Comparison of ENCODE assay signal across 19 cellular contexts in genomic region chr17:49067163-49067562, GRCh38.
"Had no signal": no experiment of that assay in that cellular context is flagged by ENCODE, and none has a peak within 500 bp of the region (broad histone marks: within the 10 kb centered on the region; RNA-seq: fewer than 3 reads in every experiment).

No MANE protein-coding gene starts in this region.

- DNase-seq: activated CD4-positive, alpha-beta T cell treated with anti-CD3 and anti-CD28 coated beads for 1 hour; activated CD4-positive, alpha-beta T cell treated with anti-CD3 and anti-CD28 coated beads, Interleukin-2, amount 50 U/mL, for 4 hours; effector CD8-positive, alpha-beta T cell; heart left ventricle; immature natural killer cell; naive thymus-derived CD8-positive, alpha-beta T cell; stimulated activated naive B cell treated with anti-CD40 and anti-IgM and Interleukin-4, amounts not matched to agents 10 μg/mL and 1 μg/mL and 100 μg/mL, for 72 hours; T-helper 2 cell; upper lobe of right lung had no signal

- H3K36me3 ChIP-seq: cardiac muscle cell, esophagus muscularis mucosa, gastroesophageal sphincter, heart left ventricle, neutrophil, thoracic aorta, upper lobe of right lung had no signal

- FAIRE-seq: endothelial cell of umbilical vein had no signal

- H3K9me3 Mint-ChIP-seq: activated T-helper 1 cell treated with anti-CD3 and anti-CD28 coated beads, Interleukin-12 subunit alpha, Interleukin-12 subunit beta, Interleukin-2, Interleukin-4 antibody, amounts not matched to agents 30 ng/mL and 10 ng/mL and 1 ng/mL, durations not matched to agents 14 hours and 24 hours and 36 hours; dendritic cell treated with granulocyte-macrophage colony-stimulating factor and Interleukin-4, amounts not matched to agents 40 ng/mL and 50 ng/mL, for 4 days; immature natural killer cell; naive thymus-derived CD8-positive, alpha-beta T cell had no signal

- H3K4me3 ChIP-seq: cardiac muscle cell, esophagus muscularis mucosa, gastroesophageal sphincter, heart left ventricle, thoracic aorta, upper lobe of right lung had no signal

- ATAC-seq: gastroesophageal sphincter; heart left ventricle; naive thymus-derived CD8-positive, alpha-beta T cell; stimulated activated naive B cell treated with anti-CD40 and anti-IgM and Interleukin-4, amounts not matched to agents 10 μg/mL and 1 μg/mL and 100 μg/mL, for 72 hours; upper lobe of right lung had no signal

- H3K27ac ChIP-seq: cardiac muscle cell, esophagus muscularis mucosa, gastroesophageal sphincter, heart left ventricle, neutrophil, thoracic aorta, upper lobe of right lung, VCaP had no signal

- H3K27me3 ChIP-seq: cardiac muscle cell, upper lobe of right lung had no signal

- H3K4me3 Mint-ChIP-seq: activated naive CD8-positive, alpha-beta T cell; activated T-helper 1 cell treated with anti-CD3 and anti-CD28 coated beads, Interleukin-12 subunit alpha, Interleukin-12 subunit beta, Interleukin-2, Interleukin-4 antibody, amounts not matched to agents 30 ng/mL and 10 ng/mL and 1 ng/mL, durations not matched to agents 14 hours and 24 hours and 36 hours; dendritic cell treated with granulocyte-macrophage colony-stimulating factor and Interleukin-4, amounts not matched to agents 40 ng/mL and 50 ng/mL, for 4 days; immature natural killer cell; naive thymus-derived CD8-positive, alpha-beta T cell; stimulated activated naive B cell treated with anti-CD40 and anti-IgM and Interleukin-4, amounts not matched to agents 10 μg/mL and 1 μg/mL and 100 μg/mL, for 72 hours had no signal

- H3K4me1 Mint-ChIP-seq: immature natural killer cell; stimulated activated naive B cell treated with anti-CD40 and anti-IgM and Interleukin-4, amounts not matched to agents 10 μg/mL and 1 μg/mL and 100 μg/mL, for 72 hours had no signal

- H3K4me1 ChIP-seq: esophagus muscularis mucosa, upper lobe of right lung had no signal

- H3K9me3 ChIP-seq: esophagus muscularis mucosa, gastroesophageal sphincter, heart left ventricle, neutrophil, thoracic aorta, upper lobe of right lung had no signal

- H3K27me3 Mint-ChIP-seq: activated naive CD8-positive, alpha-beta T cell had no signal

- H3K27ac Mint-ChIP-seq: activated naive CD8-positive, alpha-beta T cell; activated T-helper 1 cell treated with anti-CD3 and anti-CD28 coated beads, Interleukin-12 subunit alpha, Interleukin-12 subunit beta, Interleukin-2, Interleukin-4 antibody, amounts not matched to agents 30 ng/mL and 10 ng/mL and 1 ng/mL, durations not matched to agents 14 hours and 24 hours and 36 hours; dendritic cell treated with granulocyte-macrophage colony-stimulating factor and Interleukin-4, amounts not matched to agents 40 ng/mL and 50 ng/mL, for 4 days; immature natural killer cell; naive thymus-derived CD8-positive, alpha-beta T cell; stimulated activated naive B cell treated with anti-CD40 and anti-IgM and Interleukin-4, amounts not matched to agents 10 μg/mL and 1 μg/mL and 100 μg/mL, for 72 hours had no signal

- H3K36me3 Mint-ChIP-seq: activated naive CD8-positive, alpha-beta T cell; immature natural killer cell; naive thymus-derived CD8-positive, alpha-beta T cell; stimulated activated naive B cell treated with anti-CD40 and anti-IgM and Interleukin-4, amounts not matched to agents 10 μg/mL and 1 μg/mL and 100 μg/mL, for 72 hours had no signal
